Comparison of ENCODE assay signal across 7 cellular contexts in the genomic region with DNA sequence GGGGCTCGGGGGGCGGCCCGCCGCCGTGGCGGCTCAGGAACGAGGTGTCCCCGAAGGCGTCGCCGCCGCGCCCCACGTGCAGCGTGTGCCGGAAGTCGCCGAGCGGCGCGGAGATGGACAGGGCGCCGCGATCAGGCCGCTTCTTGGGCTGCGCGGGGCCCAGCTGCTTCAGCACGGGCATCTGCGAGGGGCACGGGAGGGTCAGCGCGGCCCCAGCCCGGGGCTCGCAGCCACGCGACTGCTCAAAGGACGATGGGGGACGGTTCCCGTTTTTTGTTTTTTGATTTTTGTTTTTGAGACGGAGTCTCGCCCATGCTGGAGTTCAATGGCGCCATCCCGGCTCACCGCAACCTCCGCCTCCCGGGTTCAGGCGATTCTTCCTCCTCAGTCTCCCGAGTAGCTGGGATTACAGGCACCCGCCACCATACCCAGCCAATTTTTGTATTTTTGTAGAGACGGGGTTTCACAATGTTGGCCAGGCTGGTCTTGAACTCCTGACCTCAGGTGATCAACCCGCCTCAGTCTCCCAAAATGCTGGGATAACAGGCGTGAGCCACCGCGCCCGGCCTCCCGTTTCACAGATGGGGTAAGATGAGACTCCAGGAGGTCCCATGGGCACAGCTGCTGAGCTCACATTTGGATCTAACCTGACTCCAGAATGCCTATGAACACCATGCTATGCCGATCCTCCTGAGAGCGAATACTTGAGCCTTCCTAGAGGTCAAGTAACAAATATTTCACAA. TPM values are rescaled to one million over a fixed set of nuclear protein-coding genes. Genes with fewer than 3 reads are reported as not detected.
DNase-seq lines count a peak whose midpoint lies in the region; TF ChIP-seq lines count a peak whose summit lies in the region.
"Had no signal": no experiment of that assay in that cellular context is flagged by ENCODE, and none has a peak within 500 bp of the region (broad histone marks: within the 10 kb centered on the region; RNA-seq: fewer than 3 reads in every experiment).

No MANE protein-coding gene starts in this region.

- H3K27me3 ChIP-seq in mammary epithelial cell (ENCODE audit: insufficient read depth, low read length), result no peaks in the 10 kb centered on the region

- intact Hi-C loops in mammary epithelial cell (cut with micrococcal nuclease), result no loop called here

- DNase-seq in NCI-H1930 (lab: John Stamatoyannopoulos, UW), result peak; percentile 44 to 71
- no peak for DNase-seq in mammary epithelial cell
- peak; percentile 23 for DNase-seq in retina
- no peak for DNase-seq in DMS53 treated with DMSO at 0.1 percent for 48 hours (lab: John Stamatoyannopoulos, UW; ENCODE audit: unreplicated experiment)
- DNase-seq in A172 (ENCODE audit: low spot score), result no peak
- DNase-seq in globus pallidus (ENCODE audit: low spot score), result no peak

- H3K9me3 ChIP-seq in mammary epithelial cell (replicated peaks; ENCODE audit: insufficient read depth, low read length), result no peaks in the 10 kb centered on the region

- in situ Hi-C loops in mammary epithelial cell (cut with MboI; ENCODE audit: low sequenced_read_pairs in 2 of 2), result loop anchor here in 1 of 2 donors (25.0 kb wide), 2 partner anchors 597 to 1197 kb away; a partner anchor contains a TSS

- H2AFZ ChIP-seq in mammary epithelial cell (ENCODE audit: low read depth, low read length), result peak overlapping the region; percentile 97

- H3K27ac ChIP-seq in mammary epithelial cell (ENCODE audit: insufficient read depth, low read depth, low read length), result no peak overlapping the region

- dilution Hi-C loops in mammary epithelial cell (cut with HindIII; ENCODE audit: low sequenced_read_pairs), result loop anchor here (25.0 kb wide), 1 partner anchor 1147 kb away; a partner anchor contains a TSS

- no TSS peak for BruUV-seq in mammary epithelial cell (replicated peaks; lab: Mats Ljungman, UMichigan)

- no peaks in the 10 kb centered on the region for H4K20me1 ChIP-seq in mammary epithelial cell (ENCODE audit: insufficient read depth, low read length)

- no peak overlapping the region for H3K9ac ChIP-seq in mammary epithelial cell (ENCODE audit: insufficient read depth, low read length)
- H3K9ac ChIP-seq: parathyroid adenoma had no signal

- no peak overlapping the region for H3K4me3 ChIP-seq in mammary epithelial cell (replicated peaks in 1 of 3; ENCODE audit: insufficient read depth in 1 of 3, low read depth in 2 of 3, low read length in 3 of 3)

- H3K4me1 ChIP-seq in mammary epithelial cell (ENCODE audit: insufficient read depth, low read length), result peaks cover 29% of the 10 kb centered on the region

- CTCF ChIA-PET in mammary epithelial cell (lab: Charles Lee; ENCODE audit: low non-redundant PET), result no interaction called here

- TF ChIP-seq CTCF in mammary epithelial cell (conservative IDR thresholded peaks at IDR 0.05 in 1 of 2, IDR thresholded peaks at IDR 0.05 in 1 of 2; ENCODE audit: extremely low read depth in 1 of 2, insufficient read depth in 1 of 2, low read depth in 1 of 2, low read length in 2 of 2), result no peak

- 79% methylated on average over 17 of the region's 58 CpGs for WGBS in mammary epithelial cell (ENCODE audit: low coverage, missing lambda C conversion rate)

- peaks cover 4% of the 10 kb centered on the region for H3K36me3 ChIP-seq in mammary epithelial cell (ENCODE audit: insufficient read depth, low read length)

- H3K4me2 ChIP-seq in mammary epithelial cell (ENCODE audit: insufficient read depth, low read depth, low read length), result peak overlapping the region; percentile 99

- H3K79me2 ChIP-seq in mammary epithelial cell (ENCODE audit: insufficient read depth, low read length), result peaks cover 20% of the 10 kb centered on the region
- H3K79me2 ChIP-seq: parathyroid adenoma had no signal

RNA-seq across cellular contexts. Expression of a gene that starts 2.0 kb away (rescaled TPM):
- total RNA-seq in mammary epithelial cell, result 1 to 10 TPM; 6.3 to 7.3 TPM
- polyA plus RNA-seq in mammary epithelial cell, result 1.9 TPM
- 1.3 TPM for polyA minus RNA-seq in mammary epithelial cell
- total RNA-seq in A172 (2014; rRNA removed; shearing (Covaris generic)), result not detected in 2 replicates

RNA-seq across cellular contexts. Expression of a gene that starts 7.6 kb away (rescaled TPM):
- 10 to 100 TPM in 1 of 2 donors, 1 to 10 TPM in 1; 5.5 to 30.0 TPM for total RNA-seq in mammary epithelial cell
- 8.8 TPM for polyA plus RNA-seq in mammary epithelial cell
- polyA minus RNA-seq in mammary epithelial cell, result not detected
- 17.2 and 19.1 TPM in 2 replicates for total RNA-seq in A172 (2014; rRNA removed; shearing (Covaris generic))

RNA-seq across cellular contexts. Expression of a gene that starts 16.5 kb away (rescaled TPM):
- total RNA-seq in mammary epithelial cell, result 100 to 1,000 TPM in 1 of 2 donors, 10 to 100 TPM in 1; 68.3 to 212 TPM
- 43.2 TPM for polyA plus RNA-seq in mammary epithelial cell
- 119 TPM for polyA minus RNA-seq in mammary epithelial cell
- 13.6 and 14.8 TPM in 2 replicates for total RNA-seq in A172 (2014; rRNA removed; shearing (Covaris generic))

RNA-seq across cellular contexts. Expression of a gene that starts 37.1 kb away (rescaled TPM):
- total RNA-seq in mammary epithelial cell, result not detected
- not detected for polyA plus RNA-seq in mammary epithelial cell
- not detected for polyA minus RNA-seq in mammary epithelial cell
- total RNA-seq in A172 (2014; rRNA removed; shearing (Covaris generic)), result not detected in 2 replicates

RNA-seq across cellular contexts. Expression of a gene that starts 50.3 kb away (rescaled TPM):
- total RNA-seq in mammary epithelial cell, result under 1 TPM in 1 of 2 donors, not detected in 1; under 0.01 TPM
- not detected for polyA plus RNA-seq in mammary epithelial cell
- polyA minus RNA-seq in mammary epithelial cell, result not detected
- total RNA-seq in A172 (2014; rRNA removed; shearing (Covaris generic)), result not detected in 2 replicates

Comparison
In these comparisons a context has a peak if more than half of its experiments do, and no peak if none do; other contexts are left out.
1. DNase-seq: peak in NCI-H1930 (2 of 2) and retina (single experiment); none in mammary epithelial cell (single experiment), DMS53 treated with DMSO at 0.1 percent for 48 hours (single experiment), A172 (single experiment) and globus pallidus (single experiment).